In genomic region chr7:138875794-138876193, GRCh38 we compare ENCODE assay signal across 8 cellular contexts.
A peak's percentile ranks its signal among the peaks of the same experiment; 100 is the strongest.
DNase-seq lines count a peak whose midpoint lies in the region; ATAC-seq and TF ChIP-seq lines count a peak whose summit lies in the region.

No MANE protein-coding gene starts in this region.

- H3K27ac ChIP-seq in mesendoderm (ENCODE audit: low read depth, low read length) = no peak overlapping the region

- H3K18ac ChIP-seq in mesendoderm (ENCODE audit: low read length) = no peak overlapping the region

- no peak overlapping the region for H4K8ac ChIP-seq in mesendoderm (ENCODE audit: low read depth, low read length)

- TF ChIP-seq CTCF in GM13976 (IDR thresholded peaks at IDR 0.05; ENCODE audit: borderline replicate concordance, control extremely low read depth, extremely low read depth, insufficient read depth, missing control alignments) (no peak), omental fat pad (IDR thresholded peaks at IDR 0.05) (no peak)

- no peak overlapping the region for H3K4ac ChIP-seq in mesendoderm (ENCODE audit: low read depth, low read length)

- H3K79me1 ChIP-seq in mesendoderm (ENCODE audit: low read length) = no peaks in the 10 kb centered on the region

- no peak overlapping the region for H2BK120ac ChIP-seq in mesendoderm (ENCODE audit: low read depth, low read length)

- no peak overlapping the region for H3K23ac ChIP-seq in mesendoderm (ENCODE audit: low read length)

- no peaks in the 10 kb centered on the region for H3K27me3 ChIP-seq in mesendoderm (ENCODE audit: insufficient read depth, low read length, poor library complexity)

- no peak overlapping the region for H3K9ac ChIP-seq in mesendoderm (ENCODE audit: low read length)

- no peaks in the 10 kb centered on the region for H3K4me1 ChIP-seq in mesendoderm (ENCODE audit: control insufficient read depth, low read depth, low read length)

- no peak overlapping the region for H2BK15ac ChIP-seq in mesendoderm (replicated peaks; ENCODE audit: low read depth)

- in situ Hi-C loops in GM13976 (cut with MboI; ENCODE audit: low sequenced_read_pairs, unreplicated experiment) = no loop called here

- no peak overlapping the region for H3K4me2 ChIP-seq in mesendoderm (ENCODE audit: low read length)

- CTCF ChIA-PET in HEK293T (lab: Yijun Ruan, JAX) = no interaction called here

- H4K5ac ChIP-seq in mesendoderm (ENCODE audit: low read length) = no peak overlapping the region

- no peak for ATAC-seq in omental fat pad (ENCODE audit: low FRiP score)

- no peak overlapping the region for H2BK5ac ChIP-seq in mesendoderm (ENCODE audit: low read length)

- H3K79me2 ChIP-seq in mesendoderm (ENCODE audit: control insufficient read depth, insufficient read depth, low read length) = no peaks in the 10 kb centered on the region

- WGBS in mesendoderm (ENCODE audit: extremely low coverage, insufficient coverage, low lambda C conversion rate) = no CpG with 5 or more reads among the region's 9 CpGs

- H3K36me3 ChIP-seq in mesendoderm (ENCODE audit: control insufficient read depth, insufficient read depth, low read length) = no peaks in the 10 kb centered on the region

- DNase-seq in GM04503 (ENCODE audit: low read depth) (peak; percentile 47), amniotic stem cell (lab: John Stamatoyannopoulos, UW) (peak; percentile 24), HEK293T (ENCODE audit: extremely low spot score) (no peak), GM13976 (ENCODE audit: low spot score) (no peak), mesendoderm (no peak), omental fat pad (ENCODE audit: low spot score) (no peak)
- peak; percentile 25 for DNase-seq in activated CD4-positive, CD25-positive, alpha-beta regulatory T cell treated with anti-CD3 and anti-CD28 coated beads, Interleukin-2, amount 50 U/mL, for 16 hours (ENCODE audit: low read depth, low spot score)
- peak in 3 of 4 experiments; percentile 24 to 37 (median 30) for DNase-seq in stimulated activated CD4-positive, alpha-beta T cell treated with anti-CD3 and anti-CD28 coated beads, Interleukin-1b, Interleukin-23, amount 100 ng/mL, for 24 hours (ENCODE audit: low read depth in 4 of 4, low spot score in 1 of 4)

- no peak overlapping the region for H3K56ac ChIP-seq in mesendoderm (ENCODE audit: low read length)

- no peak overlapping the region for H3K4me3 ChIP-seq in mesendoderm (ENCODE audit: low read length)

- POLR2A ChIA-PET in HEK293T (lab: Yijun Ruan, JAX) = no interaction called here

- no peak overlapping the region for H2AK5ac ChIP-seq in mesendoderm (ENCODE audit: low read length)

TF ChIP-seq in HEK293T, 16 proteins besides CTCF, POLR2A, EP300 and RAD21:
- TF ChIP-seq ZNF384 (IDR thresholded peaks at IDR 0.05) = no peak
- no peak for TF ChIP-seq SUZ12 (IDR thresholded peaks at IDR 0.05)
- TF ChIP-seq ARNT (IDR thresholded peaks at IDR 0.05) = no peak
- TF ChIP-seq SP1 (IDR thresholded peaks at IDR 0.05) = no peak
- TF ChIP-seq LEF1 (IDR thresholded peaks at IDR 0.05; ENCODE audit: borderline replicate concordance) = no peak
- TF ChIP-seq ELF4 (IDR thresholded peaks at IDR 0.05) = no peak
- no peak for TF ChIP-seq NFRKB (IDR thresholded peaks at IDR 0.05)
- TF ChIP-seq TARDBP (IDR thresholded peaks at IDR 0.05) = no peak
- no peak for TF ChIP-seq L3MBTL2 (conservative IDR thresholded peaks at IDR 0.05)
- TF ChIP-seq FOXA1 (IDR thresholded peaks at IDR 0.05) = no peak
- TF ChIP-seq HDGF (IDR thresholded peaks at IDR 0.05; ENCODE audit: borderline replicate concordance) = no peak
- TF ChIP-seq CTBP1 (IDR thresholded peaks at IDR 0.05; ENCODE audit: borderline replicate concordance) = no peak
- no peak for TF ChIP-seq FOXK2 (IDR thresholded peaks at IDR 0.05)
- no peak for TF ChIP-seq BHLHE40 (IDR thresholded peaks at IDR 0.05; ENCODE audit: borderline replicate concordance)
- TF ChIP-seq FOXM1 (IDR thresholded peaks at IDR 0.05; ENCODE audit: borderline replicate concordance) = no peak

Comparison
In these comparisons a context has a peak if more than half of its experiments do, and no peak if none do; other contexts are left out.
1. DNase-seq: peak in GM04503 (single experiment), activated CD4-positive, CD25-positive, alpha-beta regulatory T cell treated with anti-CD3 and anti-CD28 coated beads, Interleukin-2, amount 50 U/mL, for 16 hours (single experiment), amniotic stem cell (single experiment) and stimulated activated CD4-positive, alpha-beta T cell treated with anti-CD3 and anti-CD28 coated beads, Interleukin-1b, Interleukin-23, amount 100 ng/mL, for 24 hours (3 of 4); none in HEK293T (single experiment), GM13976 (single experiment), mesendoderm (single experiment) and omental fat pad (single experiment).